35 cellular contexts compared by ENCODE assay signal in the genomic region with DNA sequence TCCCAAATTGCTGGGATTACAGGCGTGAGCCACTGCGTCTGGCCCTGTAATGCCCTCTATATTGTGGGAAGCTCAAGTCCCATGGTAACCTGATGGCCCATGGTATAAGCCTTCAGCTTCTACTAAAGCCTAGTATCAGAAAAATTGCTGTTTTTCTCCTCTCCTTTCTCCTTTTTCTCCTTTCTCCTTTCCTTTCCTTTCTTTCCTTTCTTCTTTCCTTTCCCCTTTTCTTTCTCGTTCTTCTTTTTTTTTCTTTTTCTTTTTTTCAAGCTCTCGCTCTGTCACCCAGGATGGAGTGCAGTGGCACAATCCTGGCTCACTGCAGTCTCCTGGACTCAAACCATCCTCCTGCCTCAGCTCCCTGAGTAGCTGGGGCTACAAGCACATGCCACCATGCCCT.
"Had no signal": no experiment of that assay in that cellular context is flagged by ENCODE, and none has a peak within 500 bp of the region (broad histone marks: within the 10 kb centered on the region; RNA-seq: fewer than 3 reads in every experiment).

No MANE protein-coding gene starts in this region.

- H3K27me3 ChIP-seq: MG63 had no signal

- H3K4me3 ChIP-seq: MG63 had no signal

- H3K9me3 ChIP-seq: MG63 had no signal

- H3K36me3 ChIP-seq: MG63 had no signal

- DNase-seq: Karpas-422, Kasumi-1, MG63, MM.1S, MV-4-11, NCI-H1048, NCI-H1092, NCI-H1092 treated with DMSO at 0.1 percent for 48 hours, NCI-H1105, NCI-H1105 treated with DMSO at 0.1 percent for 48 hours, NCI-H1417, NCI-H1417 treated with DMSO at 0.1 percent for 48 hours, NCI-H1436, NCI-H1436 treated with DMSO at 0.1 percent for 48 hours, NCI-H146, NCI-H1694, NCI-H1694 treated with DMSO at 0.1 percent for 48 hours, NCI-H187, NCI-H187 treated with DMSO at 0.1 percent for 48 hours, NCI-H1930, NCI-H2029, NCI-H2029 treated with DMSO at 0.1 percent for 48 hours, NCI-H2081, NCI-H2081 treated with DMSO at 0.1 percent for 48 hours, NCI-H2107, NCI-H2171, NCI-H2171 treated with DMSO at 0.1 percent for 48 hours, NCI-H2227 treated with DMSO at 0.1 percent for 48 hours, NCI-H226, NCI-H345, NCI-H446, NCI-H446 treated with DMSO at 0.1 percent for 48 hours, NCI-H510A, NCI-H510A treated with DMSO at 0.1 percent for 48 hours, NCI-H524 had no signal
